2 cellular contexts compared by ENCODE assay signal in the genomic region with DNA sequence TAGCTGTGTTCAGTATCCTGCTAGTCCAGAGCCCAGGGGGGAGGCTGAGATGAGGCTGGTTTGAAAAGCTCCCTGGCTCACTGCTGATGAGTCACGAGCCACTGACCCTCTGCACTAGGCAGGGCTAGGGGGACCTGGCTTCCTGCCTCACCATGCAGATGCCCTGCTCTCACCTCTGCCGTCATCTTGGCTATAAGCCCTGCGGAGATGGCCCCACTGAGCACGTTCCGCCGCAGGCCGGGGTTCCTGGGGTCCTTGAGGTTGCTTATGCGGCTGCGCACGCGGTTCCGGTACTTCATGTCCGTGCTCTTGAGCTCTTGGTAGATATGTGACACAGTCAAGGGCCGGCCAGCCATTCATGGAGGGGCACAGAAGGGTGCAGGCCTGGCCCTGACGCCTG.
TF ChIP-seq lines count a peak whose summit lies in the region.

No MANE protein-coding gene starts in this region.

TF ChIP-seq in liver, 16 proteins besides CTCF, POLR2A, EP300 and RAD21:
- TF ChIP-seq FOXA2 (IDR thresholded peaks at IDR 0.05): no peak
- TF ChIP-seq GABPA (IDR thresholded peaks at IDR 0.05 in 1 of 2, conservative IDR thresholded peaks at IDR 0.05 in 1 of 2): no peak
- TF ChIP-seq, protein P1, sequence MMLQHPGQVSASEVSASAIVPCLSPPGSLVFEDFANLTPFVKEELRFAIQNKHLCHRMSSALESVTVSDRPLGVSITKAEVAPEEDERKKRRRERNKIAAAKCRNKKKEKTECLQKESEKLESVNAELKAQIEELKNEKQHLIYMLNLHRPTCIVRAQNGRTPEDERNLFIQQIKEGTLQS (IDR thresholded peaks at IDR 0.05): no peak
- TF ChIP-seq, protein P2, sequence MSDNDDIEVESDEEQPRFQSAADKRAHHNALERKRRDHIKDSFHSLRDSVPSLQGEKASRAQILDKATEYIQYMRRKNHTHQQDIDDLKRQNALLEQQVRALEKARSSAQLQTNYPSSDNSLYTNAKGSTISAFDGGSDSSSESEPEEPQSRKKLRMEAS (IDR thresholded peaks at IDR 0.05): no peak
- TF ChIP-seq, protein P3, sequence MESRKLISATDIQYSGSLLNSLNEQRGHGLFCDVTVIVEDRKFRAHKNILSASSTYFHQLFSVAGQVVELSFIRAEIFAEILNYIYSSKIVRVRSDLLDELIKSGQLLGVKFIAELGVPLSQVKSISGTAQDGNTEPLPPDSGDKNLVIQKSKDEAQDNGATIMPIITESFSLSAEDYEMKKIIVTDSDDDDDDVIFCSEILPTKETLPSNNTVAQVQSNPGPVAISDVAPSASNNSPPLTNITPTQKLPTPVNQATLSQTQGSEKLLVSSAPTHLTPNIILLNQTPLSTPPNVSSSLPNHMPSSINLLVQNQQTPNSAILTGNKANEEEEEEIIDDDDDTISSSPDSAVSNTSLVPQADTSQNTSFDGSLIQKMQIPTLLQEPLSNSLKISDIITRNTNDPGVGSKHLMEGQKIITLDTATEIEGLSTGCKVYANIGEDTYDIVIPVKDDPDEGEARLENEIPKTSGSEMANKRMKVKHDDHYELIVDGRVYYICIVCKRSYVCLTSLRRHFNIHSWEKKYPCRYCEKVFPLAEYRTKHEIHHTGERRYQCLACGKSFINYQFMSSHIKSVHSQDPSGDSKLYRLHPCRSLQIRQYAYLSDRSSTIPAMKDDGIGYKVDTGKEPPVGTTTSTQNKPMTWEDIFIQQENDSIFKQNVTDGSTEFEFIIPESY (IDR thresholded peaks at IDR 0.05): no peak
- TF ChIP-seq, protein P4, sequence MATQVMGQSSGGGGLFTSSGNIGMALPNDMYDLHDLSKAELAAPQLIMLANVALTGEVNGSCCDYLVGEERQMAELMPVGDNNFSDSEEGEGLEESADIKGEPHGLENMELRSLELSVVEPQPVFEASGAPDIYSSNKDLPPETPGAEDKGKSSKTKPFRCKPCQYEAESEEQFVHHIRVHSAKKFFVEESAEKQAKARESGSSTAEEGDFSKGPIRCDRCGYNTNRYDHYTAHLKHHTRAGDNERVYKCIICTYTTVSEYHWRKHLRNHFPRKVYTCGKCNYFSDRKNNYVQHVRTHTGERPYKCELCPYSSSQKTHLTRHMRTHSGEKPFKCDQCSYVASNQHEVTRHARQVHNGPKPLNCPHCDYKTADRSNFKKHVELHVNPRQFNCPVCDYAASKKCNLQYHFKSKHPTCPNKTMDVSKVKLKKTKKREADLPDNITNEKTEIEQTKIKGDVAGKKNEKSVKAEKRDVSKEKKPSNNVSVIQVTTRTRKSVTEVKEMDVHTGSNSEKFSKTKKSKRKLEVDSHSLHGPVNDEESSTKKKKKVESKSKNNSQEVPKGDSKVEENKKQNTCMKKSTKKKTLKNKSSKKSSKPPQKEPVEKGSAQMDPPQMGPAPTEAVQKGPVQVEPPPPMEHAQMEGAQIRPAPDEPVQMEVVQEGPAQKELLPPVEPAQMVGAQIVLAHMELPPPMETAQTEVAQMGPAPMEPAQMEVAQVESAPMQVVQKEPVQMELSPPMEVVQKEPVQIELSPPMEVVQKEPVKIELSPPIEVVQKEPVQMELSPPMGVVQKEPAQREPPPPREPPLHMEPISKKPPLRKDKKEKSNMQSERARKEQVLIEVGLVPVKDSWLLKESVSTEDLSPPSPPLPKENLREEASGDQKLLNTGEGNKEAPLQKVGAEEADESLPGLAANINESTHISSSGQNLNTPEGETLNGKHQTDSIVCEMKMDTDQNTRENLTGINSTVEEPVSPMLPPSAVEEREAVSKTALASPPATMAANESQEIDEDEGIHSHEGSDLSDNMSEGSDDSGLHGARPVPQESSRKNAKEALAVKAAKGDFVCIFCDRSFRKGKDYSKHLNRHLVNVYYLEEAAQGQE (IDR thresholded peaks at IDR 0.05): no peak
- TF ChIP-seq YY1 (IDR thresholded peaks at IDR 0.05): no peak
- TF ChIP-seq RXRA (IDR thresholded peaks at IDR 0.05): no peak
- no peak for TF ChIP-seq NR2F2 (IDR thresholded peaks at IDR 0.05)
- no peak for TF ChIP-seq SP1 (IDR thresholded peaks at IDR 0.05)
- TF ChIP-seq HNF4G (IDR thresholded peaks at IDR 0.05): no peak
- TF ChIP-seq FOXA1 (IDR thresholded peaks at IDR 0.05): no peak
- no peak for TF ChIP-seq TAF1 (conservative IDR thresholded peaks at IDR 0.05)
- no peak for TF ChIP-seq JUND (IDR thresholded peaks at IDR 0.05)
- TF ChIP-seq EGR1 (IDR thresholded peaks at IDR 0.05; ENCODE audit: low read depth in 2 of 2): no peak
- TF ChIP-seq HNF4A (conservative IDR thresholded peaks at IDR 0.05): no peak

TF ChIP-seq in HepG2, 621 proteins besides CTCF, POLR2A, EP300 and RAD21:
- TF ChIP-seq CAMTA2 (CRISPR knock-in tag; IDR thresholded peaks at IDR 0.05; ENCODE audit: borderline replicate concordance): no peak
- TF ChIP-seq SCMH1 (CRISPR knock-in tag; IDR thresholded peaks at IDR 0.05; ENCODE audit: borderline replicate concordance): no peak
- TF ChIP-seq ZNF614 (CRISPR knock-in tag; IDR thresholded peaks at IDR 0.05; ENCODE audit: borderline replicate concordance): no peak
